25 cellular contexts compared by ENCODE assay signal in genomic region chr3:7275396-7275795, GRCh38.
A peak's percentile ranks its signal among the peaks of the same experiment; 100 is the strongest.
DNase-seq lines count a peak whose midpoint lies in the region; ATAC-seq and FAIRE-seq lines count a peak whose summit lies in the region.
"Had no signal": no experiment of that assay in that cellular context is flagged by ENCODE, and none has a peak within 500 bp of the region (broad histone marks: within the 10 kb centered on the region; RNA-seq: fewer than 3 reads in every experiment).

No MANE protein-coding gene starts in this region.

- ATAC-seq in GM18861 (IDR thresholded peaks at IDR 0.05; ENCODE audit: unreplicated experiment) (peak; percentile 57), GM21423 (IDR thresholded peaks at IDR 0.05; ENCODE audit: unreplicated experiment) (peak; percentile 54), HG02852 (IDR thresholded peaks at IDR 0.05; ENCODE audit: unreplicated experiment) (peak; percentile 70), HG03565 (IDR thresholded peaks at IDR 0.05; ENCODE audit: unreplicated experiment) (peak; percentile 74), HG03280 (IDR thresholded peaks at IDR 0.05; ENCODE audit: unreplicated experiment) (no peak)
- ATAC-seq: activated T-helper 17 cell treated with anti-CD3 and anti-CD28 coated beads, Interleukin-2, amount 50 U/mL, for 72 hours; effector memory CD8-positive, alpha-beta T cell; foreskin keratinocyte; left cardiac atrium had no signal

- DNase-seq in HTR-8/SVneo (ENCODE audit: insufficient read length, low spot score) (no peak), SIG-M5 treated with dmso at 0.1 percent for 504 hours (lab: John Stamatoyannopoulos, UW; ENCODE audit: unreplicated experiment) (no peak), SKM-1 treated with dmso at 0.1 percent for 144 hours (lab: John Stamatoyannopoulos, UW; ENCODE audit: unreplicated experiment) (no peak)
- DNase-seq: ACHN; activated CD8-positive, alpha-beta memory T cell treated with anti-CD3 and anti-CD28 coated beads, Interleukin-2, amount 50 U/mL, for 4 hours; aorta; COR-L47; effector memory CD8-positive, alpha-beta T cell; foreskin keratinocyte; GF-D8; GM23248; HFFc6; left cardiac atrium; mammary epithelial cell; NCI-H187 treated with DMSO at 0.1 percent for 48 hours; NCI-H226; NCI-H748 treated with DMSO at 0.1 percent for 48 hours; sigmoid colon; WERI-Rb-1 had no signal

- no peak for FAIRE-seq in HTR-8/SVneo (lab: Jason Lieb, UNC)
